Comparison of ENCODE assay signal across 23 cellular contexts in the genomic region with DNA sequence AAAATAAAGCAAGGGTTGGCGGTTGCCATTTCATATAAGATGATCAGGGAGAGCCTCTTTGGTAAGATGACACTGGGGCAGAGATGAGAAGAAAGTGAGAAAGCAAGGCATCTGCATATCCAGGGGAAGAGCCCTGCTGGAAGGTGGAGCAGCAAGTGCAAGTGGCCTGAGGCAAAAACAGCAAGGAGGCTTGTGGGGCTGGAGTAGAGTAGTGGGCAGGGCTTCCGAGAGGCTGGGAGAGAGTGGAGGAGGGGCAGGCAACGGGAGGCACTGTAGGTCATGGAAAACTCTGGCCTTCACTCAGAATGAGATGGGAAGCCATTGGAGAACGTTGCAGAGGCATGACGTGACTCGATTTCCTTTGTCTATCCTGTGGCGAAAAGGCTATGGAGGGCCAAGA.
DNase-seq lines count a peak whose midpoint lies in the region; ATAC-seq and TF ChIP-seq lines count a peak whose summit lies in the region.
"Had no signal": no experiment of that assay in that cellular context is flagged by ENCODE, and none has a peak within 500 bp of the region (broad histone marks: within the 10 kb centered on the region; RNA-seq: fewer than 3 reads in every experiment).

No MANE protein-coding gene starts in this region.

- H4K20me1 ChIP-seq in IMR-90 (ENCODE audit: insufficient read depth, low read length) = no peaks in the 10 kb centered on the region
- H4K20me1 ChIP-seq: BLaER1 treated with 17β-estradiol and CSF1 and Interleukin-3, amounts not matched to agents 10 nM and 100 nM had no signal

- H3K56ac ChIP-seq in IMR-90 (ENCODE audit: extremely low read depth, insufficient read depth, low read length) = no peak overlapping the region

- H3K9ac ChIP-seq in IMR-90 (ENCODE audit: low read depth, low read length) = no peak overlapping the region
- H3K9ac ChIP-seq: BLaER1 treated with 17β-estradiol and CSF1 and Interleukin-3, amounts not matched to agents 10 nM and 100 nM had no signal

- H3K9me3 ChIP-seq in IMR-90 (ENCODE audit: control insufficient read depth, insufficient read depth, low read length) = no peaks in the 10 kb centered on the region
- H3K9me3 ChIP-seq in RWPE2 (ENCODE audit: severe bottlenecking) = no peaks in the 10 kb centered on the region
- no peaks in the 10 kb centered on the region for H3K9me3 ChIP-seq in lower lobe of right lung
- no peaks in the 10 kb centered on the region for H3K9me3 ChIP-seq in uterus
- H3K9me3 ChIP-seq in esophagus muscularis mucosa = no peaks in the 10 kb centered on the region
- H3K9me3 ChIP-seq: BLaER1 treated with 17β-estradiol and CSF1 and Interleukin-3, amounts not matched to agents 10 nM and 100 nM; Caco-2 had no signal

- no peak for TF ChIP-seq POLR2A in IMR-90 (IDR thresholded peaks at IDR 0.05; ENCODE audit: low read depth, low read length)
- no peak for TF ChIP-seq POLR2A in uterus (IDR thresholded peaks at IDR 0.05)
- no peak for TF ChIP-seq POLR2A in esophagus muscularis mucosa (IDR thresholded peaks at IDR 0.05; ENCODE audit: low read depth)

- no peak overlapping the region for H2AFZ ChIP-seq in IMR-90 (replicated peaks; ENCODE audit: low read length, poor library complexity)

- H2BK5ac ChIP-seq in IMR-90 (ENCODE audit: low read depth, low read length, poor library complexity, severe bottlenecking) = peak overlapping the region; percentile 71

- H2BK20ac ChIP-seq in IMR-90 (ENCODE audit: low read depth, low read length) = peak overlapping the region; percentile 68; the same call in 1 of the 2 replicates

- H3K4me3 ChIP-seq in IMR-90 (ENCODE audit: insufficient read depth, low read depth, low read length) (no peak overlapping the region), RWPE2 (ENCODE audit: severe bottlenecking) (no peak overlapping the region), lower lobe of right lung (no peak overlapping the region), uterus (no peak overlapping the region), esophagus muscularis mucosa (no peak overlapping the region)
- H3K4me3 ChIP-seq: BLaER1 treated with 17β-estradiol and CSF1 and Interleukin-3, amounts not matched to agents 10 nM and 100 nM; K562 had no signal

- peak overlapping the region; percentile 65; the same call in 1 of the 2 replicates for H2AK5ac ChIP-seq in IMR-90 (ENCODE audit: low read depth, low read length)

- TF ChIP-seq RAD21 in IMR-90 (IDR thresholded peaks at IDR 0.05; ENCODE audit: low read length) = no peak

- peaks cover 23% of the 10 kb centered on the region for H3K9me1 ChIP-seq in IMR-90 (ENCODE audit: insufficient read depth, low read length)

- H3K36me3 ChIP-seq in IMR-90 (ENCODE audit: control insufficient read depth, insufficient read depth, low read length) = no peaks in the 10 kb centered on the region
- peaks cover 20% of the 10 kb centered on the region; the same call in 1 of the 2 replicates for H3K36me3 ChIP-seq in RWPE2 (ENCODE audit: low read depth)
- no peaks in the 10 kb centered on the region for H3K36me3 ChIP-seq in lower lobe of right lung
- no peaks in the 10 kb centered on the region for H3K36me3 ChIP-seq in uterus
- no peaks in the 10 kb centered on the region for H3K36me3 ChIP-seq in esophagus muscularis mucosa
- H3K36me3 ChIP-seq: BLaER1 treated with 17β-estradiol and CSF1 and Interleukin-3, amounts not matched to agents 10 nM and 100 nM had no signal

- DNase-seq in IMR-90 = no peak
- no peak for DNase-seq in RWPE2 (ENCODE audit: low spot score)
- DNase-seq in lower lobe of right lung = no peak
- DNase-seq in uterus = no peak
- DNase-seq in esophagus muscularis mucosa (ENCODE audit: extremely low spot score) = no peak
- DNase-seq in DMS153 (lab: John Stamatoyannopoulos, UW) = no peak
- DNase-seq: ACHN; Caco-2; CD4-positive, alpha-beta memory T cell; DMS 273 treated with DMSO at 0.1 percent for 48 hours; DND-41; HFFc6; MM.1S; NCI-H1048; NCI-H1436; NCI-H187 treated with DMSO at 0.1 percent for 48 hours; NCI-H2107; NCI-H748 treated with DMSO at 0.1 percent for 48 hours; NK-92 treated with Interleukin-12 subunit alpha and Interleukin-12 subunit beta, amount 100 ng/mL, for 24 hours; SHP77 had no signal

- H3K14ac ChIP-seq in IMR-90 (replicated peaks; ENCODE audit: low read depth, low read length) = peak overlapping the region; percentile 56; the same call in 1 of the 2 replicates

- H3K79me1 ChIP-seq in IMR-90 (ENCODE audit: low read depth in 1 of 2, low read length in 2 of 2) = peaks cover 11 to 31% of the 10 kb centered on the region in 2 experiments; a peak in 3 of 4 replicates

- TF ChIP-seq CTCF in IMR-90 (conservative IDR thresholded peaks at IDR 0.05; ENCODE audit: low read depth, low read length) = no peak
- TF ChIP-seq CTCF in RWPE2 (IDR thresholded peaks at IDR 0.05; ENCODE audit: poor library complexity, severe bottlenecking) = no peak
- no peak for TF ChIP-seq CTCF in lower lobe of right lung (IDR thresholded peaks at IDR 0.05)
- TF ChIP-seq CTCF in uterus (IDR thresholded peaks at IDR 0.05) = no peak
- TF ChIP-seq CTCF in esophagus muscularis mucosa (IDR thresholded peaks at IDR 0.05) = no peak

- intact Hi-C loops in IMR-90 (cut with micrococcal nuclease) = no loop called here
- intact Hi-C loops in lower lobe of right lung (cut with DNase I) = no loop called here
- intact Hi-C loops in uterus (cut with DNase I; ENCODE audit: low total_unique reads) = no loop called here
- intact Hi-C loops in esophagus muscularis mucosa (cut with DNase I) = no loop called here

- H2AK9ac ChIP-seq in IMR-90 (replicated peaks; ENCODE audit: low read depth, low read length, poor library complexity) = no peak overlapping the region

- BruUV-seq in IMR-90 (replicated peaks; lab: Mats Ljungman, UMichigan) = no TSS peak

- dilution Hi-C loops in IMR-90 (cut with HindIII; ENCODE audit: low sequenced_read_pairs, unreplicated experiment) = no loop called here

- ATAC-seq in IMR-90 (ENCODE audit: low read depth) (no peak), RWPE2 (ENCODE audit: low read depth) (no peak), lower lobe of right lung (no peak), GM21737 (IDR thresholded peaks at IDR 0.05; ENCODE audit: unreplicated experiment) (no peak)
- ATAC-seq: K562 had no signal

- CTCF ChIA-PET in IMR-90 (lab: Yijun Ruan, JAX) = no interaction called here

- no peak overlapping the region for H3K4me2 ChIP-seq in IMR-90 (ENCODE audit: low read depth, low read length)
- H3K4me2 ChIP-seq: BLaER1 treated with 17β-estradiol and CSF1 and Interleukin-3, amounts not matched to agents 10 nM and 100 nM had no signal

- 0 out of 2 replicates have a peak overlapping the region, but pooled peaks have one; percentile 5 for H3K23ac ChIP-seq in IMR-90 (ENCODE audit: low read depth, low read length)

- in situ Hi-C loops in IMR-90 (cut with MboI; ENCODE audit: low sequenced_read_pairs) = no loop called here

- peak overlapping the region; percentile 13 to 49; a peak in 3 of 4 replicates for H4K8ac ChIP-seq in IMR-90 (ENCODE audit: low read depth in 2 of 2, low read length in 2 of 2)

- H3K27ac ChIP-seq in IMR-90 (ENCODE audit: insufficient read depth, low read length) (no peak overlapping the region), RWPE2 (ENCODE audit: poor library complexity, severe bottlenecking) (peak overlapping the region; percentile 49), lower lobe of right lung (peak overlapping the region; percentile 0), uterus (peak overlapping the region; percentile 53 to 70), esophagus muscularis mucosa (replicated peaks in 1 of 4) (no peak overlapping the region)
- H3K27ac ChIP-seq: BLaER1 treated with 17β-estradiol and CSF1 and Interleukin-3, amounts not matched to agents 10 nM and 100 nM had no signal

- 95% methylated on average over 4 of the region's 7 CpGs; no CpG with 5 or more reads in 1 of the 2 experiments for WGBS in IMR-90 (ENCODE audit: extremely low coverage in 2 of 2, insufficient read length in 1 of 2), 2 experiments
- 97% methylated on average over 7 of the region's 7 CpGs for WGBS in esophagus muscularis mucosa

- peak overlapping the region; percentile 53; the same call in 1 of the 2 replicates for H2BK120ac ChIP-seq in IMR-90 (ENCODE audit: low read depth, low read length)

- TF ChIP-seq EP300 in esophagus muscularis mucosa (IDR thresholded peaks at IDR 0.05) = no peak

- POLR2A ChIA-PET in IMR-90 (lab: Charles Lee; ENCODE audit: unreplicated experiment) = no interaction called here

- no peak overlapping the region; the same call in 1 of the 2 replicates for H4K5ac ChIP-seq in IMR-90 (ENCODE audit: low read depth, low read length)

- H3K18ac ChIP-seq in IMR-90 (ENCODE audit: low read depth, low read length) = peak overlapping the region; percentile 55; the same call in 1 of the 2 replicates

- peak overlapping the region; percentile 29; the same call in 2 of the 3 replicates for H2BK15ac ChIP-seq in IMR-90 (ENCODE audit: low read depth, low read length)

- H4K91ac ChIP-seq in IMR-90 (ENCODE audit: insufficient read depth, low read depth, low read length) = peak overlapping the region; percentile 67; the same call in 1 of the 2 replicates

- H3K27me3 ChIP-seq in IMR-90 (ENCODE audit: control insufficient read depth, insufficient read depth, low read length) (no peaks in the 10 kb centered on the region), RWPE2 (ENCODE audit: insufficient read depth, poor library complexity, severe bottlenecking) (no peaks in the 10 kb centered on the region), lower lobe of right lung (ENCODE audit: low read depth) (no peaks in the 10 kb centered on the region), uterus (no peaks in the 10 kb centered on the region), esophagus muscularis mucosa (no peaks in the 10 kb centered on the region)
- H3K27me3 ChIP-seq: BLaER1 treated with 17β-estradiol and CSF1 and Interleukin-3, amounts not matched to agents 10 nM and 100 nM had no signal

- H3K4ac ChIP-seq in IMR-90 (ENCODE audit: low read depth, low read length) = peak overlapping the region; percentile 59

- H3K4me1 ChIP-seq in IMR-90 (ENCODE audit: control insufficient read depth, insufficient read depth, low read length) (peaks cover 28% of the 10 kb centered on the region), RWPE2 (ENCODE audit: insufficient read depth, poor library complexity, severe bottlenecking) (peaks cover 38% of the 10 kb centered on the region), lower lobe of right lung (peaks cover 30% of the 10 kb centered on the region), uterus (peaks cover 2 to 8% of the 10 kb centered on the region in 2 donors), esophagus muscularis mucosa (peaks cover 0 to 14% (median 13%) of the 10 kb centered on the region in 4 donors)
- H3K4me1 ChIP-seq: BLaER1 treated with 17β-estradiol and CSF1 and Interleukin-3, amounts not matched to agents 10 nM and 100 nM had no signal

TF ChIP-seq in IMR-90, 13 proteins besides CTCF, POLR2A, EP300 and RAD21:
- no peak for TF ChIP-seq CHD1 (IDR thresholded peaks at IDR 0.05; ENCODE audit: low read depth, low read length)
- no peak for TF ChIP-seq USF2 (IDR thresholded peaks at IDR 0.05; ENCODE audit: low read depth, low read length)

Comparison
In these comparisons a context has a peak if more than half of its experiments do, and no peak if none do; other contexts are left out.
1. H3K27ac ChIP-seq: peak in RWPE2 (single experiment), lower lobe of right lung (single experiment) and uterus (2 of 2); none in IMR-90 (single experiment) and esophagus muscularis mucosa (0 of 4).